14 cellular contexts compared by ENCODE assay signal in the genomic region with DNA sequence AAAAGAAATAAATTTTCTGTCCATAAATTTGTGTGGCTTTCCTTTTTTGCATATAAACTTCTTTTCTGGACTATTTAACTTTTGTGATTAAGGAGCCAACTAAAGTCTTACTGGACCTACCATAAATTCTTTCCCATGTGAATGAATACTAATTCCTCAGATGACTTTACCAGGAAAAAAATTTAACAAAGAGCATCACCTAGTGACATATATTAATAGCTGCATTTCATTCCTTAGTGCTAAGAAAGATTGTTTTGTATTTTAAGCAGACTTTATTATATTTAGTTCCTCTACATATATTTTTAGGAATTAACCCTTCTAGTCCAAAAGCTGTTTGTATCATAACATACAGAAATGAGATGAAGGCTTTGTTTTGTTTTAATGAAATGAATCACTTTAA.
A peak's percentile ranks its signal among the peaks of the same experiment; 100 is the strongest.
DNase-seq lines count a peak whose midpoint lies in the region; ATAC-seq, FAIRE-seq and TF ChIP-seq lines count a peak whose summit lies in the region.
"Had no signal": no experiment of that assay in that cellular context is flagged by ENCODE, and none has a peak within 500 bp of the region (broad histone marks: within the 10 kb centered on the region; RNA-seq: fewer than 3 reads in every experiment).

No MANE protein-coding gene starts in this region.

- H3K27ac ChIP-seq in lower lobe of right lung = no peak overlapping the region
- H3K27ac ChIP-seq: BLaER1 treated with 17β-estradiol and CSF1 and Interleukin-3, amounts not matched to agents 10 nM and 100 nM had no signal

- intact Hi-C loops in lower lobe of right lung (cut with DNase I) = no loop called here

- H3K4me1 ChIP-seq in lower lobe of right lung = no peaks in the 10 kb centered on the region

- ATAC-seq in HG03280 (IDR thresholded peaks at IDR 0.05; ENCODE audit: unreplicated experiment) = no peak
- no peak for ATAC-seq in lower lobe of right lung
- ATAC-seq: naive thymus-derived CD4-positive, alpha-beta T cell; T-helper 17 cell had no signal

- H3K9me3 ChIP-seq in lower lobe of right lung = no peaks in the 10 kb centered on the region
- H3K9me3 ChIP-seq: BLaER1 treated with 17β-estradiol and CSF1 and Interleukin-3, amounts not matched to agents 10 nM and 100 nM; MG63 had no signal

- peaks cover 25% of the 10 kb centered on the region for H3K36me3 ChIP-seq in lower lobe of right lung
- H3K36me3 ChIP-seq: MG63 had no signal

- peak; percentile 78 for FAIRE-seq in A204.1 (lab: Jason Lieb, UNC)
- FAIRE-seq: endometrium had no signal

- TF ChIP-seq CTCF in GM10266 (IDR thresholded peaks at IDR 0.05; ENCODE audit: control insufficient read depth, insufficient read depth, low read depth, missing control alignments) (peak; percentile 11), fibroblast of villous mesenchyme (IDR thresholded peaks at IDR 0.05; ENCODE audit: insufficient read depth, low read depth, low read length) (peak; percentile 26), lower lobe of right lung (IDR thresholded peaks at IDR 0.05) (no peak)

- in situ Hi-C loops in SK-MEL-5 (cut with HindIII; ENCODE audit: low pct_unique_long_range_greater_than_20kb, low sequenced_read_pairs) = no loop called here

- H3K27me3 ChIP-seq in lower lobe of right lung (ENCODE audit: low read depth) = no peaks in the 10 kb centered on the region
- H3K27me3 ChIP-seq: BLaER1 treated with 17β-estradiol and CSF1 and Interleukin-3, amounts not matched to agents 10 nM and 100 nM; MG63 had no signal

- DNase-seq in GM10266 (ENCODE audit: extremely low spot score) (no peak), SK-MEL-5 (ENCODE audit: low read depth, low spot score) (peak; percentile 43), fibroblast of villous mesenchyme (ENCODE audit: low read depth) (peak; percentile 18), NCI-H226 (no peak), lower lobe of right lung (no peak), HuH-7 (ENCODE audit: low spot score) (no peak)
- DNase-seq: MG63; naive thymus-derived CD4-positive, alpha-beta T cell; NCI-H69; T-helper 17 cell had no signal

- H3K4me3 ChIP-seq in fibroblast of villous mesenchyme (ENCODE audit: low read depth, low read length) = no peak overlapping the region
- no peak overlapping the region for H3K4me3 ChIP-seq in lower lobe of right lung
- H3K4me3 ChIP-seq: BLaER1 treated with 17β-estradiol and CSF1 and Interleukin-3, amounts not matched to agents 10 nM and 100 nM; MG63 had no signal

Comparison
In these comparisons a context has a peak if more than half of its experiments do, and no peak if none do; other contexts are left out.
1. DNase-seq: peak in SK-MEL-5 (single experiment) and fibroblast of villous mesenchyme (single experiment); none in GM10266 (single experiment), NCI-H226 (single experiment), lower lobe of right lung (single experiment) and HuH-7 (single experiment).